Comparison of ENCODE assay signal across 8 cellular contexts in the genomic region with DNA sequence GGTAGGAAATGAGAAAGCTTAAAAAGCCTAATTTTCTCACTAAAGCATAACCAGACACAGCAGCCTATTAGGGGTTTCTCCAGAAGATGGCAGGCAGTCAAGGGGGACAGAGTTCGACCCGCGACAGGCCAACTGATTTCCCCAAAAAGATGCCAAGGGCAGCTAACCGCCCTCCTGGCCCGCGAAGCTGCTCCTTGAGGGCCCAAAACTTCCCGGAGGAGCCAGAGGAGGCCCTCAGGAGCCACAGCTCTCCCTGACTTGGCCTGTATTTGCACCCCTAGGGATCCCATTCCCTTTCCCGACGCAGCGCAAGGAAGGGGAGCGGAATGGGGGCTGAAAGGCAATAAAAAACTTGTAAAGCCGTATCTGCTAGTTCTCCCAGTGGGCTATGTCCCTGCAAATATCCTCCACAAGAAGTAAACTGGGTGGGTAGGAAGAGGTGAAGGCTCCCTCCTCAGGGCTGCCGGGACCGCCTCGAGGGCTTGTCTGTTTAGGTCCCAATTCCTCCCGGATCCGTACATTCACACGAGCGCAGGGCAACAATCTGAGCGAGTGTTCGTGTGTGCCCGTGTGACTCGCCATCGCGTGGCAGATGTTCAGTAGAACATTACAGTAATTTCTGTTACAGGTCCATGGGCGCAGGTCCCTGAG. TPM values are rescaled to one million over a fixed set of nuclear protein-coding genes. Genes with fewer than 3 reads are reported as not detected.
DNase-seq lines count a peak whose midpoint lies in the region; ATAC-seq, FAIRE-seq and TF ChIP-seq lines count a peak whose summit lies in the region.

No MANE protein-coding gene starts in this region.

- RAD21 ChIA-PET in GM12878 (lab: Charles Lee; ENCODE audit: unreplicated experiment): interaction anchor here (0.6 to 5.8 kb wide), 6 partner anchors 18 to 810 kb away, joined by 3 to 77 read pairs (median 6); partner anchors contain the start of genes MCEE and MPHOSPH10

- TSS peak; percentile 93 for BruUV-seq in GM12878 (replicated peaks; lab: Mats Ljungman, UMichigan)

- no peaks in the 10 kb centered on the region for H3K9me3 Mint-ChIP-seq in activated T-cell treated with anti-CD3 and anti-CD28 coated beads, Interleukin-2, amount 50 U/mL, for 72 hours

- H3K79me2 ChIP-seq in GM12878 (ENCODE audit: control insufficient read depth, insufficient read depth, low read length): peaks cover 56% of the 10 kb centered on the region

- no peak for ATAC-seq in activated T-cell treated with anti-CD3 and anti-CD28 coated beads, Interleukin-2, amount 50 U/mL, for 72 hours (replicated peaks in 1 of 2)
- ATAC-seq in HG03460 (IDR thresholded peaks at IDR 0.05; ENCODE audit: unreplicated experiment) (peak; percentile 0), GM12878 (peak; percentile 2)

- FAIRE-seq in GM12878 (lab: Jason Lieb, UNC): no peak

- TF ChIP-seq RAD21 in GM12878 (IDR thresholded peaks at IDR 0.05; ENCODE audit: insufficient read depth, low read depth, low read length): no peak

- peak overlapping the region; percentile 91 for H2AFZ ChIP-seq in GM12878 (ENCODE audit: control insufficient read depth, low read depth, low read length)

- H3K4me1 Mint-ChIP-seq in activated T-cell treated with anti-CD3 and anti-CD28 coated beads, Interleukin-2, amount 50 U/mL, for 72 hours (ENCODE audit: low read depth): peaks cover 51% of the 10 kb centered on the region

- no peaks in the 10 kb centered on the region for H3K27me3 Mint-ChIP-seq in activated T-cell treated with anti-CD3 and anti-CD28 coated beads, Interleukin-2, amount 50 U/mL, for 72 hours (ENCODE audit: low read depth)

- H3K4me3 ChIP-seq in GM12878 (peak overlapping the region; percentile 70), testis (peak overlapping the region; percentile 80 to 94)

- H3K4me2 ChIP-seq in GM12878 (ENCODE audit: control insufficient read depth, insufficient read depth): peak overlapping the region; percentile 96

- SMC1A ChIA-PET in GM12878 (lab: Charles Lee; ENCODE audit: uncharacterized antibody, unreplicated experiment): interaction anchor here (1.4 to 7.6 kb wide), 6 partner anchors 8 to 265 kb away, joined by 3 to 93 read pairs (median 5); partner anchors contain the start of gene MPHOSPH10

- CTCF ChIA-PET in GM12878 (lab: Yijun Ruan, JAX): interaction anchor here (0.9 to 5.5 kb wide), 9 partner anchors 18 to 264 kb away, joined by 3 to 101 read pairs (median 8); partner anchors contain the start of genes MCEE, MPHOSPH10 and ZNF638

- DNase-seq in activated T-cell treated with anti-CD3 and anti-CD28 coated beads, Interleukin-2, amount 50 U/mL, for 72 hours: no peak
- DNase-seq in activated T-cell treated with anti-CD3 and anti-CD28 coated beads for 4 hours (no peak), GM12878 (ENCODE audit: low read depth, low spot score) (no peak), testis (no peak), MV-4-11 (lab: John Stamatoyannopoulos, UW) (no peak), GF-D8 (lab: John Stamatoyannopoulos, UW) (no peak)

- TF ChIP-seq CTCF in GM12878 (IDR thresholded peaks at IDR 0.05 in 2 of 3, conservative IDR thresholded peaks at IDR 0.05 in 1 of 3; ENCODE audit: control insufficient read depth in 2 of 3, extremely low read depth in 1 of 3, insufficient read depth in 1 of 3, low read depth in 3 of 3, low read length in 3 of 3) (no peak), testis (IDR thresholded peaks at IDR 0.05) (no peak)

- WGBS in GM12878 (ENCODE audit: insufficient coverage, insufficient replicate concordance, low lambda C conversion rate, missing lambda C conversion rate): 3% methylated on average over 26 of the region's 26 CpGs
- WGBS in testis, 2 donors: 1 to 2% methylated on average over 25 to 26 of the region's 26 CpGs

- H3K27ac ChIP-seq in GM12878 (ENCODE audit: control insufficient read depth, insufficient read depth) (peak overlapping the region; percentile 90), layer of hippocampus (ENCODE audit: low read depth, low read length) (peak overlapping the region; percentile 99), testis (peak overlapping the region; percentile 69 to 98)

- TF ChIP-seq EP300 in GM12878 (IDR thresholded peaks at IDR 0.05; ENCODE audit: borderline replicate concordance in 1 of 2, control insufficient read depth in 1 of 2, low read depth in 2 of 2, low read length in 2 of 2): no peak; a peak in 1 of 4 replicates

- H3K27me3 ChIP-seq in GM12878 (replicated peaks in 1 of 2; ENCODE audit: control insufficient read depth in 2 of 2, insufficient read depth in 2 of 2, low read length in 1 of 2): no peaks in the 10 kb centered on the region
- H3K27me3 ChIP-seq in layer of hippocampus (ENCODE audit: control insufficient read depth, insufficient read depth, low read length): no peaks in the 10 kb centered on the region
- no peaks in the 10 kb centered on the region for H3K27me3 ChIP-seq in testis

- 0 out of 4 replicates have a peak, but pooled peaks cover 0 to 5% of the 10 kb centered on the region in 2 experiments for H3K36me3 ChIP-seq in GM12878 (ENCODE audit: control insufficient read depth in 2 of 2, insufficient read depth in 2 of 2, low read length in 1 of 2)
- no peaks in the 10 kb centered on the region for H3K36me3 ChIP-seq in testis (ENCODE audit: low read depth, missing control alignments)

- H3K9me3 ChIP-seq in GM12878 (replicated peaks; ENCODE audit: control insufficient read depth, insufficient read depth, low read length) (no peaks in the 10 kb centered on the region), testis (no peaks in the 10 kb centered on the region)

- H3K4me1 ChIP-seq in GM12878 (ENCODE audit: control insufficient read depth, insufficient read depth, low read length) (peaks cover 53% of the 10 kb centered on the region), testis (peaks cover 9% of the 10 kb centered on the region)

- no peaks in the 10 kb centered on the region for H4K20me1 ChIP-seq in GM12878 (ENCODE audit: control insufficient read depth, insufficient read depth)

- in situ Hi-C loops in GM12878 (cut with MboI): loop anchor here (10.0 kb wide), 1 partner anchor 773 kb away; the partner anchor contains the start of gene SNRPG

- TF ChIP-seq POLR2A in GM12878 (IDR thresholded peaks at IDR 0.05; ENCODE audit: low read depth, low read length) (no peak), testis (IDR thresholded peaks at IDR 0.05) (no peak)

- H3K27ac Mint-ChIP-seq in activated T-cell treated with anti-CD3 and anti-CD28 coated beads, Interleukin-2, amount 50 U/mL, for 72 hours: peak overlapping the region; percentile 95

- POLR2A ChIA-PET in GM12878 (lab: Charles Lee): interaction anchor here (1.0 to 8.3 kb wide), 9 partner anchors 11 to 287 kb away, joined by 3 to 62 read pairs (median 4); partner anchors contain the start of genes MCEE, MPHOSPH10 and PAIP2B

- H3K36me3 Mint-ChIP-seq in activated T-cell treated with anti-CD3 and anti-CD28 coated beads, Interleukin-2, amount 50 U/mL, for 72 hours (ENCODE audit: insufficient read depth in 2 of 2): no peaks in the 10 kb centered on the region

- intact Hi-C loops in GM12878 (cut with micrococcal nuclease; ENCODE audit: unreplicated experiment) (loop anchor here (5.0 to 10.0 kb wide), 3 partner anchors 70 to 963 kb away; no protein-coding TSS in a partner anchor), testis (cut with DNase I; ENCODE audit: low total_unique reads) (no loop called here)

- H3K9ac ChIP-seq in GM12878 (ENCODE audit: control insufficient read depth, insufficient read depth, low read length): peak overlapping the region; percentile 99

- H3K4me3 Mint-ChIP-seq in activated T-cell treated with anti-CD3 and anti-CD28 coated beads, Interleukin-2, amount 50 U/mL, for 72 hours: peak overlapping the region; percentile 89 to 91

TF ChIP-seq in GM12878, 131 proteins besides CTCF, POLR2A, EP300 and RAD21 (continues in another document):
- 0 out of 2 replicates have a peak, but pooled peaks have one; percentile 8 for TF ChIP-seq BACH1 (IDR thresholded peaks at IDR 0.05; ENCODE audit: borderline replicate concordance)
- 0 out of 2 replicates have a peak, but pooled peaks have one; percentile 31 for TF ChIP-seq MTA2 (IDR thresholded peaks at IDR 0.05; ENCODE audit: low read depth)
- peak; percentile 65 for TF ChIP-seq MLLT1 (IDR thresholded peaks at IDR 0.05)
- peak; percentile 56; the same call in 1 of the 2 replicates for TF ChIP-seq GATAD2B (conservative IDR thresholded peaks at IDR 0.05; ENCODE audit: low read depth)
- peak; percentile 22; the same call in 1 of the 2 replicates for TF ChIP-seq DPF2 (IDR thresholded peaks at IDR 0.05)

RNA-seq across cellular contexts. Expression of gene NAGK, which starts 0.8 kb away (rescaled TPM):
- 10 to 100 TPM; 51.3 to 53.8 TPM for total RNA-seq in activated T-cell treated with anti-CD3 and anti-CD28 coated beads, Interleukin-2, amount 50 U/mL, for 72 hours
- 110 and 119 TPM in 2 replicates for total RNA-seq in GM12878 (2013; cell fraction: nucleolus; rRNA removed)
- total RNA-seq in GM12878 (2014; rRNA removed) (110 and 116 TPM in 2 replicates), GM12878 (2014; rRNA removed; fragmentation: Illumina TruSeq; extraction: Trizol) (67.7 and 74.4 TPM in 2 replicates), GM12878 (2021) (123 and 135 TPM in 2 replicates), testis (10 to 100 TPM; 77.5 to 87.5 TPM)
- 97.8 TPM for polyA plus RNA-seq in GM12878 (2011; ENCODE audit: low read depth)
- polyA plus RNA-seq in GM12878 (2011; rRNA removed) (65.3 and 85.5 TPM in 2 replicates), GM12878 (2014; fragmentation: Illumina TruSeq; extraction: Trizol) (71.3 and 115 TPM in 2 replicates), GM12878 (2014; fragmentation: Nextera tagmentation; extraction: Ambion mirVana) (10 to 100 TPM; 67.8 to 72.5 TPM), GM12878 (2014; rRNA removed) (131 and 137 TPM in 2 replicates), GM12878 (2016; fragmentation: Nextera tagmentation; extraction: Ambion mirVana) (100 to 1,000 TPM; 121 to 122 TPM), testis (ENCODE audit: insufficient read depth, low read depth, low replicate concordance) (153 TPM)
- polyA plus RNA-seq in GM12878 (2011; cell fraction: cytosol; rRNA removed): 99.7 and 115 TPM in 2 replicates
- 174 and 177 TPM in 2 replicates for polyA plus RNA-seq in GM12878 (2011; cell fraction: nucleus; rRNA removed)
- 147 and 163 TPM in 2 replicates for polyA plus RNA-seq in GM12878 (2012)
- polyA minus RNA-seq in GM12878 (2011; rRNA and poly(A)+ RNA removed): 64.8 and 73.5 TPM in 2 replicates
- polyA minus RNA-seq in GM12878 (2011; cell fraction: cytosol; rRNA and poly(A)+ RNA removed): 14.8 and 22.1 TPM in 2 replicates
- polyA minus RNA-seq in GM12878 (2011; cell fraction: nucleus; rRNA and poly(A)+ RNA removed): 70.4 and 127 TPM in 2 replicates

Comparison
In these comparisons a context has a peak if more than half of its experiments do, and no peak if none do; other contexts are left out.
1. ATAC-seq: peak in HG03460 (single experiment) and GM12878 (single experiment); none in activated T-cell treated with anti-CD3 and anti-CD28 coated beads, Interleukin-2, amount 50 U/mL, for 72 hours (0 of 2).
2. Peak in every context shown above with its lines, with median percentiles within 50 percentile points of each other: H3K27ac ChIP-seq.